8 cellular contexts compared by ENCODE assay signal in the genomic region with DNA sequence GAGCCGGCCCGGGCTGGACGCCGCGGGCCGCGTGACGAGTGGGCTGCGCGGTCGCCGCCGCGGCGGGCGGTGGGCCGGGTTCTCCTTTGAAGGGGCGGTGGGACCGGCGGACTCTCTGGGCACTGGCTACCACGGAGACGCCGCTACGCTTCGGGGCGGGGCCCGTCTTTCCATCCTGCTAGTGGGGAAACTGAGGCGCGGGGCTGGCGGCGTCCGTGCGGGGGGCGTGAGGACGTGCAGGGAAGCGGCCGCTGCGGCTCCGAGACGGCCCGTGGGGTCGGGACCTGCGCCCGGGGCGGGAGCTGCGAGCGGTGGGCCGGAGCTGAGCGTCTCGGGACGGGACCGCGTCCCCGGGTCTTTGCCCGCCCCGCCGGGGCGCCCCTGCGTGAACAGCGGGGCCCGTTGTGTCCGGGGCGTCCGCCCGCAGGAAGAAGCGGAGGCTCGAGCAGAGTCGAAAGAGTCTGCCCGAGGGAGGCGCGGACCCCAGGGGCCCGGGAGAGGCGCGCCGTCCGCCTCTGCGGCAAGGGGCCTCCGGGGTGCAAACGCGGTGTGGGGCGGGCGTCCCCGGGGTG. TPM values are rescaled to one million over a fixed set of nuclear protein-coding genes. Genes with fewer than 3 reads are reported as not detected.
DNase-seq lines count a peak whose midpoint lies in the region; ATAC-seq, FAIRE-seq and TF ChIP-seq lines count a peak whose summit lies in the region.

No MANE protein-coding gene starts in this region.

- in situ Hi-C loops in transverse colon (cut with MboI; ENCODE audit: low pct_ligation_motif_present in 1 of 4, low pct_unique_long_range_greater_than_20kb in 1 of 4, low sequenced_read_pairs in 3 of 4): no loop called here

- H3K9ac ChIP-seq in keratinocyte (ENCODE audit: control insufficient read depth, extremely low read depth, insufficient read depth, low read length): peak overlapping the region; percentile 81

- no peak for TF ChIP-seq POLR2A in transverse colon (IDR thresholded peaks at IDR 0.05)

- intact Hi-C loops in activated CD8-positive, alpha-beta T cell treated with anti-CD3 and anti-CD28 coated beads for 36 hours (cut with micrococcal nuclease): loop anchor here (5.0 kb wide), 1 partner anchor 80 kb away; a partner anchor contains a TSS
- intact Hi-C loops in transverse colon (cut with DNase I; ENCODE audit: low total_unique reads): no loop called here

- H3K4me1 ChIP-seq in keratinocyte (ENCODE audit: control insufficient read depth, extremely low read depth, insufficient read depth, low read length) (peaks cover 5% of the 10 kb centered on the region), transverse colon (peaks cover 4 to 26% (median 18%) of the 10 kb centered on the region in 4 donors)

- DNase-seq in activated naive CD4-positive, alpha-beta T cell treated with anti-CD3 and anti-CD28 coated beads, Interleukin-2, amount 50 U/mL, for 16 hours: no peak
- no peak for DNase-seq in activated CD8-positive, alpha-beta T cell treated with anti-CD3 and anti-CD28 coated beads for 36 hours
- no peak for DNase-seq in keratinocyte (ENCODE audit: low read depth, low spot score)
- DNase-seq in transverse colon: no peak
- no peak for DNase-seq in endothelial cell (ENCODE audit: low spot score)
- no peak for DNase-seq in CD1c-positive myeloid dendritic cell (ENCODE audit: extremely low spot score)

- dilution Hi-C loops in keratinocyte (cut with MboI; ENCODE audit: extremely low pct_ligation_motif_present, low sequenced_read_pairs): no loop called here

- no peak overlapping the region for H3K27ac Mint-ChIP-seq in activated naive CD4-positive, alpha-beta T cell treated with anti-CD3 and anti-CD28 coated beads, Interleukin-2, amount 50 U/mL, for 24 hours
- no peak overlapping the region for H3K27ac Mint-ChIP-seq in activated CD8-positive, alpha-beta T cell treated with anti-CD3 and anti-CD28 coated beads for 36 hours
- no peak overlapping the region for H3K27ac Mint-ChIP-seq in endothelial cell (ENCODE audit: unreplicated experiment)

- WGBS in transverse colon (ENCODE audit: low coverage in 1 of 2), 2 donors: 6% methylated on average over 42 of the region's 83 CpGs; no CpG with 5 or more reads in 1 of the 2 donors

- no peak for TF ChIP-seq CTCF in activated CD8-positive, alpha-beta T cell treated with anti-CD3 and anti-CD28 coated beads for 36 hours (IDR thresholded peaks at IDR 0.05)
- TF ChIP-seq CTCF in keratinocyte (optimal IDR thresholded peaks at IDR 0.05 in 1 of 3, IDR thresholded peaks at IDR 0.05 in 1 of 3, conservative IDR thresholded peaks at IDR 0.05 in 1 of 3; ENCODE audit: extremely low read depth in 1 of 3, insufficient read depth in 2 of 3, low read length in 3 of 3) (no peak), transverse colon (IDR thresholded peaks at IDR 0.05) (no peak), endothelial cell (IDR thresholded peaks at IDR 0.05; ENCODE audit: unreplicated experiment) (no peak)

- H3K27me3 ChIP-seq in keratinocyte (ENCODE audit: control insufficient read depth, extremely low read depth, insufficient read depth, low read length) (peaks cover 3% of the 10 kb centered on the region), transverse colon (peaks cover 38% of the 10 kb centered on the region)

- POLR2A ChIA-PET in activated CD8-positive, alpha-beta T cell treated with anti-CD3 and anti-CD28 coated beads for 36 hours (lab: Charles Lee): interaction anchor here (1.8 to 2.0 kb wide), 3 partner anchors 10 to 79 kb away, joined by 3 to 5 read pairs (median 5); no protein-coding TSS in a partner anchor

- H3K79me2 ChIP-seq in keratinocyte (ENCODE audit: control insufficient read depth, insufficient read depth, low read length): peaks cover 29% of the 10 kb centered on the region

- H3K4me3 ChIP-seq in keratinocyte (ENCODE audit: control insufficient read depth in 2 of 3, extremely low read depth in 1 of 3, insufficient read depth in 2 of 3, low read depth in 1 of 3, low read length in 3 of 3): peak overlapping the region; percentile 62 to 95 (median 88)
- peak overlapping the region; percentile 46 to 81 (median 67) for H3K4me3 ChIP-seq in transverse colon

- CTCF ChIA-PET in activated CD8-positive, alpha-beta T cell treated with anti-CD3 and anti-CD28 coated beads for 36 hours (lab: Charles Lee): interaction anchor here (2.0 kb wide), 1 partner anchor 10 kb away, joined by 6 read pairs; no protein-coding TSS in a partner anchor

- peaks cover 4% of the 10 kb centered on the region for H3K36me3 Mint-ChIP-seq in activated naive CD4-positive, alpha-beta T cell treated with anti-CD3 and anti-CD28 coated beads, Interleukin-2, amount 50 U/mL, for 24 hours
- peaks cover 44% of the 10 kb centered on the region for H3K36me3 Mint-ChIP-seq in activated CD8-positive, alpha-beta T cell treated with anti-CD3 and anti-CD28 coated beads for 36 hours (ENCODE audit: low read depth)
- peaks cover 4% of the 10 kb centered on the region for H3K36me3 Mint-ChIP-seq in endothelial cell (ENCODE audit: low read depth, unreplicated experiment)

- peak overlapping the region; percentile 62 for H2AFZ ChIP-seq in keratinocyte (ENCODE audit: control insufficient read depth, low read length)

- H3K27ac ChIP-seq in keratinocyte (ENCODE audit: control insufficient read depth, insufficient read depth, low read length) (no peak overlapping the region), transverse colon (peak overlapping the region; percentile 30 to 70 (median 59))

- H3K36me3 ChIP-seq in keratinocyte (ENCODE audit: control insufficient read depth in 2 of 2, extremely low read depth in 1 of 2, insufficient read depth in 2 of 2, low read length in 2 of 2): peaks cover 0 to 3% of the 10 kb centered on the region in 2 experiments
- H3K36me3 ChIP-seq in transverse colon: no peaks in the 10 kb centered on the region

- H3K4me2 ChIP-seq in keratinocyte (ENCODE audit: control insufficient read depth, extremely low read depth, insufficient read depth, low read depth, low read length): peak overlapping the region; percentile 56

- no peaks in the 10 kb centered on the region for H3K27me3 Mint-ChIP-seq in activated naive CD4-positive, alpha-beta T cell treated with anti-CD3 and anti-CD28 coated beads, Interleukin-2, amount 50 U/mL, for 24 hours
- no peaks in the 10 kb centered on the region for H3K27me3 Mint-ChIP-seq in activated CD8-positive, alpha-beta T cell treated with anti-CD3 and anti-CD28 coated beads for 36 hours
- H3K27me3 Mint-ChIP-seq in endothelial cell (ENCODE audit: unreplicated experiment): peaks cover 9% of the 10 kb centered on the region

- no peaks in the 10 kb centered on the region for H3K9me3 ChIP-seq in keratinocyte (ENCODE audit: control insufficient read depth, low read depth, low read length)
- H3K9me3 ChIP-seq in transverse colon: no peaks in the 10 kb centered on the region

- no peak for FAIRE-seq in keratinocyte (lab: Jason Lieb, UNC)

- H3K4me1 Mint-ChIP-seq in activated naive CD4-positive, alpha-beta T cell treated with anti-CD3 and anti-CD28 coated beads, Interleukin-2, amount 50 U/mL, for 24 hours: peaks cover 34% of the 10 kb centered on the region
- H3K4me1 Mint-ChIP-seq in activated CD8-positive, alpha-beta T cell treated with anti-CD3 and anti-CD28 coated beads for 36 hours (ENCODE audit: low read depth): peaks cover 30% of the 10 kb centered on the region
- peaks cover 15% of the 10 kb centered on the region for H3K4me1 Mint-ChIP-seq in endothelial cell (ENCODE audit: unreplicated experiment)

- no peaks in the 10 kb centered on the region for H3K9me3 Mint-ChIP-seq in activated naive CD4-positive, alpha-beta T cell treated with anti-CD3 and anti-CD28 coated beads, Interleukin-2, amount 50 U/mL, for 24 hours
- peaks cover 3% of the 10 kb centered on the region for H3K9me3 Mint-ChIP-seq in activated CD8-positive, alpha-beta T cell treated with anti-CD3 and anti-CD28 coated beads for 36 hours
- H3K9me3 Mint-ChIP-seq in endothelial cell (ENCODE audit: unreplicated experiment): no peaks in the 10 kb centered on the region

- peaks cover 6% of the 10 kb centered on the region for H4K20me1 ChIP-seq in keratinocyte (ENCODE audit: control insufficient read depth, extremely low read depth, insufficient read depth, low read length)

- H3K4me3 Mint-ChIP-seq in activated naive CD4-positive, alpha-beta T cell treated with anti-CD3 and anti-CD28 coated beads, Interleukin-2, amount 50 U/mL, for 24 hours: peak overlapping the region; percentile 67
- H3K4me3 Mint-ChIP-seq in activated CD8-positive, alpha-beta T cell treated with anti-CD3 and anti-CD28 coated beads for 36 hours: peak overlapping the region; percentile 91
- no peak overlapping the region for H3K4me3 Mint-ChIP-seq in endothelial cell (ENCODE audit: unreplicated experiment)

- peak; percentile 20 for ATAC-seq in HG02970 (IDR thresholded peaks at IDR 0.05; ENCODE audit: low FRiP score, unreplicated experiment)
- ATAC-seq in activated CD8-positive, alpha-beta T cell treated with anti-CD3 and anti-CD28 coated beads for 36 hours: peak; percentile 19

- peaks cover 4% of the 10 kb centered on the region for H3K9me1 ChIP-seq in keratinocyte (ENCODE audit: control insufficient read depth, extremely low read depth, insufficient read depth, low read length)

- no peak for TF ChIP-seq EP300 in transverse colon (IDR thresholded peaks at IDR 0.05; ENCODE audit: low read depth)

RNA-seq across cellular contexts. Expression of a gene that starts 0.5 kb away (rescaled TPM):
- total RNA-seq in activated CD8-positive, alpha-beta T cell treated with anti-CD3 and anti-CD28 coated beads for 36 hours: 100 to 1,000 TPM; 207 to 216 TPM
- 42.7 to 77.9 TPM (median 55.2 TPM) in 3 replicates for polyA plus RNA-seq in keratinocyte
- polyA plus RNA-seq in keratinocyte (2011; ENCODE audit: low read depth): 45.3 TPM
- 55.0 and 56.0 TPM in 2 replicates for polyA plus RNA-seq in keratinocyte (2011; cell fraction: cytosol; rRNA removed)
- polyA plus RNA-seq in keratinocyte (2011; cell fraction: nucleus; rRNA removed): 32.1 and 38.4 TPM in 2 replicates
- polyA plus RNA-seq in keratinocyte (2012; ENCODE audit: low replicate concordance): 42.5 and 44.9 TPM in 2 replicates
- polyA minus RNA-seq in keratinocyte: 11.4 to 26.2 TPM (median 18.2 TPM) in 3 replicates
- polyA minus RNA-seq in keratinocyte (2011; cell fraction: cytosol; rRNA and poly(A)+ RNA removed): 45.1 TPM
- polyA minus RNA-seq in keratinocyte (2011; cell fraction: nucleus; rRNA and poly(A)+ RNA removed): 12.8 and 14.2 TPM in 2 replicates
- total RNA-seq in transverse colon (10 to 100 TPM in 3 of 4 donors, 1 to 10 TPM in 1; 9.7 to 36.8 (median 27.6) TPM), endothelial cell (ENCODE audit: unreplicated experiment) (29.9 TPM)
